Comparison of ENCODE assay signal across 17 cellular contexts in the genomic region with DNA sequence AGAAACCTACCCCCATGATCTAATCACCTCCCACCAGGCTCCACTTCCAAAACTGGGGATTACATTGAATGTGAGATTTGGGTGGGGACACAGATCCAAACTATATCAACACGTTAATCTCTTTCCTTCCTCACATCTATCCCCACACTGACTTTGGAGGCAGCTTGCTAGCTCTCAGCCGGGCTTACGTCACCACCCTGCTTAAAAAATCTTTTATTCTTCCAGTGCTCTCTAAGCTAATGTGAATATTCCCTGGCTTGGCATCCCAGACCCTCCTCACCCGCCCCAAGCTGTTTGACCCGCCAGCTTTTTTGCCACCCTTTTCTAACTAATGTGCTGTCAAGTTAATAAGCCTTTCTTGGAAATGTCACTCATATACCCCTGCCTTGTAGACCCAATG. TPM values are rescaled to one million over a fixed set of nuclear protein-coding genes. Genes with fewer than 3 reads are reported as not detected.
DNase-seq lines count a peak whose midpoint lies in the region; ATAC-seq and TF ChIP-seq lines count a peak whose summit lies in the region.
"Had no signal": no experiment of that assay in that cellular context is flagged by ENCODE, and none has a peak within 500 bp of the region (broad histone marks: within the 10 kb centered on the region; RNA-seq: fewer than 3 reads in every experiment).

No MANE protein-coding gene starts in this region.

- no peaks in the 10 kb centered on the region; a peak in 1 of 22 replicates for H3K27me3 ChIP-seq in BLaER1 treated with 17β-estradiol and CSF1 and Interleukin-3, amounts not matched to agents 10 nM and 100 nM
- H3K27me3 ChIP-seq in sigmoid colon, result no peaks in the 10 kb centered on the region
- H3K27me3 ChIP-seq: SJSA1 had no signal

- H3K4me3 Mint-ChIP-seq in Calu3 (ENCODE audit: low read depth, unreplicated experiment), result peak overlapping the region; percentile 18
- H3K4me3 Mint-ChIP-seq: CD4-positive, alpha-beta memory T cell had no signal

- no peak for ATAC-seq in HG02763 (IDR thresholded peaks at IDR 0.05; ENCODE audit: unreplicated experiment)
- ATAC-seq: Right ventricle myocardium inferior had no signal

- no peaks in the 10 kb centered on the region for H4K20me1 ChIP-seq in BLaER1 treated with 17β-estradiol and CSF1 and Interleukin-3, amounts not matched to agents 10 nM and 100 nM

- no peak for DNase-seq in Calu3
- DNase-seq in dermis microvascular lymphatic vessel endothelial cell (ENCODE audit: low read depth in 2 of 2), result peak; percentile 53 to 61
- peak; percentile 22 for DNase-seq in sigmoid colon
- DNase-seq in NCI-H2196 treated with DMSO at 0.1 percent for 48 hours (lab: John Stamatoyannopoulos, UW; ENCODE audit: unreplicated experiment), result no peak
- DNase-seq in NCI-H2081 treated with DMSO at 0.1 percent for 48 hours (lab: John Stamatoyannopoulos, UW), result no peak
- DNase-seq: CD4-positive, alpha-beta memory T cell; GM23248; IMR-90; NCI-H1105; NCI-H345; NCI-H524 treated with DMSO at 0.1 percent for 48 hours had no signal

- no peaks in the 10 kb centered on the region for H3K9me3 Mint-ChIP-seq in Calu3 (ENCODE audit: low read depth, unreplicated experiment)
- H3K9me3 Mint-ChIP-seq: CD4-positive, alpha-beta memory T cell had no signal

- H3K27ac ChIP-seq in BLaER1 treated with 17β-estradiol and CSF1 and Interleukin-3, amounts not matched to agents 10 nM and 100 nM, result no peak overlapping the region
- H3K27ac ChIP-seq in sigmoid colon, result no peak overlapping the region
- H3K27ac ChIP-seq: GM23248, KMS-11, SJSA1 had no signal

- no TSS peak for BruUV-seq in Calu3 (replicated peaks; lab: Mats Ljungman, UMichigan)

- no peaks in the 10 kb centered on the region for H3K36me3 ChIP-seq in BLaER1 treated with 17β-estradiol and CSF1 and Interleukin-3, amounts not matched to agents 10 nM and 100 nM
- H3K36me3 ChIP-seq in sigmoid colon, result no peaks in the 10 kb centered on the region
- H3K36me3 ChIP-seq: HAP-1, SJSA1 had no signal

- no peak overlapping the region for H3K9ac ChIP-seq in BLaER1 treated with 17β-estradiol and CSF1 and Interleukin-3, amounts not matched to agents 10 nM and 100 nM
- H3K9ac ChIP-seq: GM23248, KMS-11 had no signal

- H3K27me3 Mint-ChIP-seq in Calu3 (ENCODE audit: unreplicated experiment), result no peaks in the 10 kb centered on the region

- WGBS in sigmoid colon, 2 donors, result 87 to 90% methylated on average over 5 of the region's 5 CpGs

- CTCF ChIA-PET in Calu3 (lab: Charles Lee), result interaction anchor here (1.2 to 1.4 kb wide), 2 partner anchors 8 to 69 kb away, joined by 3 to 4 read pairs; partner anchors contain the start of gene CITED4

- intact Hi-C loops in Calu3 (cut with micrococcal nuclease; ENCODE audit: unreplicated experiment) (no loop called here), sigmoid colon (cut with DNase I) (no loop called here)

- peaks cover 40% of the 10 kb centered on the region for H3K4me1 Mint-ChIP-seq in Calu3 (ENCODE audit: low read depth, unreplicated experiment)
- H3K4me1 Mint-ChIP-seq: CD4-positive, alpha-beta memory T cell had no signal

- no peaks in the 10 kb centered on the region for H3K9me3 ChIP-seq in BLaER1 treated with 17β-estradiol and CSF1 and Interleukin-3, amounts not matched to agents 10 nM and 100 nM (replicated peaks in 1 of 11)
- no peaks in the 10 kb centered on the region for H3K9me3 ChIP-seq in sigmoid colon
- H3K9me3 ChIP-seq: HAP-1, SJSA1 had no signal

- no peaks in the 10 kb centered on the region for H3K36me3 Mint-ChIP-seq in Calu3 (ENCODE audit: insufficient read depth, unreplicated experiment)
- H3K36me3 Mint-ChIP-seq: CD4-positive, alpha-beta memory T cell had no signal

- peak overlapping the region in 9 of 11 experiments; percentile 24 to 69 (median 61); a peak in 17 of 22 replicates for H3K4me2 ChIP-seq in BLaER1 treated with 17β-estradiol and CSF1 and Interleukin-3, amounts not matched to agents 10 nM and 100 nM
- H3K4me2 ChIP-seq: KMS-11 had no signal

- peaks cover 7 to 26% (median 19%) of the 10 kb centered on the region in 10 experiments; a peak in 19 of 20 replicates for H3K4me1 ChIP-seq in BLaER1 treated with 17β-estradiol and CSF1 and Interleukin-3, amounts not matched to agents 10 nM and 100 nM
- peaks cover 0 to 8% (median 2%) of the 10 kb centered on the region in 4 donors for H3K4me1 ChIP-seq in sigmoid colon

- H3K4me3 ChIP-seq in BLaER1 treated with 17β-estradiol and CSF1 and Interleukin-3, amounts not matched to agents 10 nM and 100 nM, result no peak overlapping the region
- H3K4me3 ChIP-seq in sigmoid colon, result no peak overlapping the region
- H3K4me3 ChIP-seq: GM23248, HAP-1, SJSA1 had no signal

- peak overlapping the region; percentile 19 for H3K27ac Mint-ChIP-seq in Calu3 (ENCODE audit: unreplicated experiment)
- H3K27ac Mint-ChIP-seq: CD4-positive, alpha-beta memory T cell had no signal

- no peak for TF ChIP-seq POLR2A in sigmoid colon (IDR thresholded peaks at IDR 0.05)

- TF ChIP-seq CTCF in Calu3 (IDR thresholded peaks at IDR 0.05; ENCODE audit: unreplicated experiment), result no peak
- TF ChIP-seq CTCF in sigmoid colon (IDR thresholded peaks at IDR 0.05), result no peak

- no peak for TF ChIP-seq EP300 in sigmoid colon (IDR thresholded peaks at IDR 0.05)

RNA-seq across cellular contexts. Expression of gene CTPS1, which starts 47.9 kb away (rescaled TPM):
- total RNA-seq in Calu3 (2022) (73.2 and 85.9 TPM in 2 replicates), dermis microvascular lymphatic vessel endothelial cell (16.0 and 16.8 TPM in 2 replicates), sigmoid colon (10 to 100 TPM; 26.0 to 99.0 (median 58.0) TPM)
- 10 to 100 TPM in 1 of 3 donors, 1 to 10 TPM in 2; 1.8 to 18.1 (median 5.1) TPM for polyA plus RNA-seq in sigmoid colon

Comparison
In these comparisons a context has a peak if more than half of its experiments do, and no peak if none do; other contexts are left out.
1. DNase-seq: peak in dermis microvascular lymphatic vessel endothelial cell (2 of 2) and sigmoid colon (single experiment); none in Calu3 (single experiment), NCI-H2196 treated with DMSO at 0.1 percent for 48 hours (single experiment) and NCI-H2081 treated with DMSO at 0.1 percent for 48 hours (single experiment).